8 cellular contexts compared by ENCODE assay signal in the genomic region with DNA sequence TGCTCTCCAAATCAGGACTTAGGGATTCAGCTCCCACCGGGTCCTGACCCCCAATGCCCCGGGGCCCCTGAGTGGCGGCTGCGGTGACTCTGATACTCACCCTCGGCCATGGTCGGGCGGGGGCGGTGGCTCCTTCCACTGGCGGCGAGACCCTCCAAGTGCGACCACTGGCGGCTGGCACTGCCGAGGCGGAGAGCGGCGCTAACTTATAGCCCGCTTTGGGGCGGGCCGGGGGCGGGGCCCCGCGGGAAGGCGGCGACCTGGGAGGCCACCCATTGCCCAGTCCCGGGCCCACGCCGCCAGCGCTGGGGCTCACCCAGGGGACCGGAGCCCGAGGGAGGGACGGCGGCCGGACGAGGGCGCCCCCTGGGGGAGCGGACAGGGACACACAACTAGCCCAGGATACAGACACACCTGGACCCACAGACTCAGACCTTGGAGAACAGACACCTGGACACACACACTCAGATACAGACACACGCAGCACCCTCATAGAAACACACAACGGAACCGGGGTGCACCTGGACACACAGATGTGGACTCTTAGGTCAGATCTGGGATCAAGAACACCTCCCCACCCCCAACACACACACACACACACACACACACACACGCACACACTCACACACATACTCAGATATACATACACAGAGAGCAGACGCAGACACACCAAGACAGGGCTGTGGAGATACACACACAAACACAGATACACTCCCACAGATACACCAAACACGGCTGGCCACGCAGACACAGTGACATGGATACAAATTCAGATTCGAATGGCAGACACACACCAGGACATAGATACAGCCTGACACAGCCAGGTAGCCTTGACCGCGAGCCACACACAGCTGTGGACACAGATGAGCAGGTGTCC. TPM values are rescaled to one million over a fixed set of nuclear protein-coding genes. Genes with fewer than 3 reads are reported as not detected.
A peak's percentile ranks its signal among the peaks of the same experiment; 100 is the strongest.
DNase-seq lines count a peak whose midpoint lies in the region; TF ChIP-seq lines count a peak whose summit lies in the region.

Gene TGM2 (minus strand): TSS at position 182 of the 877 bp plus-strand sequence. CDS start 72 bp downstream, at position 110.

- H3K27me3 ChIP-seq in GM23248 (replicated peaks; ENCODE audit: insufficient read depth), result no peaks in the 10 kb centered on the region
- H3K27me3 ChIP-seq in liver (ENCODE audit: control insufficient read depth in 4 of 4, insufficient read depth in 4 of 4, low read length in 3 of 4), result no peaks in the 10 kb centered on the region

- peaks cover 27% of the 10 kb centered on the region for H3F3A ChIP-seq in GM23248 (ENCODE audit: insufficient read depth)

- no peaks in the 10 kb centered on the region for H3K36me3 ChIP-seq in GM23248 (ENCODE audit: low read depth)
- peaks cover 2 to 17% (median 5%) of the 10 kb centered on the region in 4 donors for H3K36me3 ChIP-seq in liver (ENCODE audit: control insufficient read depth in 4 of 4, insufficient read depth in 3 of 4, low read depth in 1 of 4, low read length in 3 of 4)

- H3K27ac ChIP-seq in GM23248 (no peak within 1 kb of the TSS), liver (ENCODE audit: low read depth in 1 of 2, low read length in 2 of 2) (peak within 1 kb of the TSS; percentile 69 to 79)

- H3K4me2 ChIP-seq in GM23248 (ENCODE audit: unreplicated experiment), result peak within 1 kb of the TSS; percentile 69

- TF ChIP-seq CTCF in WI38 (IDR thresholded peaks at IDR 0.05; ENCODE audit: low read depth, low read length) (peak; percentile 80), liver (IDR thresholded peaks at IDR 0.05; ENCODE audit: low read depth, low read length, missing input control) (peak; percentile 95)

- H2AFZ ChIP-seq in GM23248, result peak within 1 kb of the TSS; percentile 70; the same call in 1 of the 2 replicates

- DNase-seq in DMS53 treated with DMSO at 0.1 percent for 48 hours (lab: John Stamatoyannopoulos, UW; ENCODE audit: unreplicated experiment) (peak; percentile 87), GM23248 (peak; percentile 78), NCI-H1092 treated with DMSO at 0.1 percent for 48 hours (lab: John Stamatoyannopoulos, UW) (peak; percentile 37), dermis microvascular lymphatic vessel endothelial cell (ENCODE audit: low read depth in 2 of 2) (peak in 1 of 2 donors; percentile 92), DMS79 treated with DMSO at 0.1 percent for 48 hours (lab: John Stamatoyannopoulos, UW) (no peak)
- DNase-seq in stimulated activated CD8-positive, alpha-beta memory T cell treated with anti-CD3 and anti-CD28 coated beads, Interleukin-12 subunit alpha, Interleukin-12 subunit beta, amount 100 ng/mL, for 24 hours (ENCODE audit: extremely low read depth), result peak; percentile 24

- H4K20me1 ChIP-seq in GM23248 (ENCODE audit: insufficient read depth), result no peaks in the 10 kb centered on the region

- H3K4me3 ChIP-seq in GM23248, result peak within 1 kb of the TSS; percentile 64
- peak within 1 kb of the TSS; percentile 58 for H3K4me3 ChIP-seq in WI38 (ENCODE audit: low read depth, low read length)
- H3K4me3 ChIP-seq in liver (ENCODE audit: low read depth in 1 of 3, low read length in 3 of 3), result peak within 1 kb of the TSS; percentile 66 to 98 (median 71)

- in situ Hi-C loops in GM23248 (cut with MboI), result loop anchor here (10.0 kb wide), 1 partner anchor 91 kb away; no protein-coding TSS in a partner anchor

- WGBS in GM23248 (ENCODE audit: low coverage in 1 of 2, low lambda C conversion rate in 2 of 2, missing lambda C conversion rate in 2 of 2), 2 experiments, result 18 to 21% methylated on average over 33 to 41 of the region's 46 CpGs
- WGBS in liver, result 11% methylated on average over 46 of the region's 46 CpGs

- peak; percentile 87 to 90 for TF ChIP-seq RAD21 in liver (IDR thresholded peaks at IDR 0.05)

- peak within 1 kb of the TSS; percentile 32; the same call in 1 of the 2 replicates for H3K9ac ChIP-seq in GM23248
- H3K9ac ChIP-seq in liver (ENCODE audit: low read depth in 1 of 2, low read length in 2 of 2), result peak within 1 kb of the TSS; percentile 51 to 80

- H3K4me1 ChIP-seq in GM23248 (ENCODE audit: insufficient read depth) (peaks cover 18% of the 10 kb centered on the region), liver (ENCODE audit: control insufficient read depth in 4 of 4, insufficient read depth in 4 of 4, low read length in 3 of 4) (peaks cover 7 to 74% (median 47%) of the 10 kb centered on the region in 4 donors)

- no peaks in the 10 kb centered on the region for H3K79me2 ChIP-seq in GM23248 (ENCODE audit: insufficient read depth)

- H3K9me2 ChIP-seq in GM23248 (ENCODE audit: insufficient read depth), result no peaks in the 10 kb centered on the region

- no peaks in the 10 kb centered on the region for H3K9me3 ChIP-seq in GM23248 (ENCODE audit: low read depth)
- no peaks in the 10 kb centered on the region for H3K9me3 ChIP-seq in liver (ENCODE audit: control insufficient read depth in 4 of 4, low read length in 3 of 4)

TF ChIP-seq in liver, 16 proteins besides CTCF, POLR2A, EP300 and RAD21:
- TF ChIP-seq TAF1 (conservative IDR thresholded peaks at IDR 0.05), result no peak
- TF ChIP-seq, protein P1, sequence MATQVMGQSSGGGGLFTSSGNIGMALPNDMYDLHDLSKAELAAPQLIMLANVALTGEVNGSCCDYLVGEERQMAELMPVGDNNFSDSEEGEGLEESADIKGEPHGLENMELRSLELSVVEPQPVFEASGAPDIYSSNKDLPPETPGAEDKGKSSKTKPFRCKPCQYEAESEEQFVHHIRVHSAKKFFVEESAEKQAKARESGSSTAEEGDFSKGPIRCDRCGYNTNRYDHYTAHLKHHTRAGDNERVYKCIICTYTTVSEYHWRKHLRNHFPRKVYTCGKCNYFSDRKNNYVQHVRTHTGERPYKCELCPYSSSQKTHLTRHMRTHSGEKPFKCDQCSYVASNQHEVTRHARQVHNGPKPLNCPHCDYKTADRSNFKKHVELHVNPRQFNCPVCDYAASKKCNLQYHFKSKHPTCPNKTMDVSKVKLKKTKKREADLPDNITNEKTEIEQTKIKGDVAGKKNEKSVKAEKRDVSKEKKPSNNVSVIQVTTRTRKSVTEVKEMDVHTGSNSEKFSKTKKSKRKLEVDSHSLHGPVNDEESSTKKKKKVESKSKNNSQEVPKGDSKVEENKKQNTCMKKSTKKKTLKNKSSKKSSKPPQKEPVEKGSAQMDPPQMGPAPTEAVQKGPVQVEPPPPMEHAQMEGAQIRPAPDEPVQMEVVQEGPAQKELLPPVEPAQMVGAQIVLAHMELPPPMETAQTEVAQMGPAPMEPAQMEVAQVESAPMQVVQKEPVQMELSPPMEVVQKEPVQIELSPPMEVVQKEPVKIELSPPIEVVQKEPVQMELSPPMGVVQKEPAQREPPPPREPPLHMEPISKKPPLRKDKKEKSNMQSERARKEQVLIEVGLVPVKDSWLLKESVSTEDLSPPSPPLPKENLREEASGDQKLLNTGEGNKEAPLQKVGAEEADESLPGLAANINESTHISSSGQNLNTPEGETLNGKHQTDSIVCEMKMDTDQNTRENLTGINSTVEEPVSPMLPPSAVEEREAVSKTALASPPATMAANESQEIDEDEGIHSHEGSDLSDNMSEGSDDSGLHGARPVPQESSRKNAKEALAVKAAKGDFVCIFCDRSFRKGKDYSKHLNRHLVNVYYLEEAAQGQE (IDR thresholded peaks at IDR 0.05), result peak; percentile 92
- TF ChIP-seq YY1 (IDR thresholded peaks at IDR 0.05), result peak; percentile 28
- peak in 1 of 2 donors; percentile 74 for TF ChIP-seq EGR1 (IDR thresholded peaks at IDR 0.05; ENCODE audit: low read depth in 2 of 2)
- no peak for TF ChIP-seq FOXA1 (IDR thresholded peaks at IDR 0.05)
- TF ChIP-seq GABPA (IDR thresholded peaks at IDR 0.05 in 1 of 2, conservative IDR thresholded peaks at IDR 0.05 in 1 of 2), result no peak
- TF ChIP-seq SP1 (IDR thresholded peaks at IDR 0.05), result peak; percentile 39
- peak; percentile 39 for TF ChIP-seq NR2F2 (IDR thresholded peaks at IDR 0.05)
- TF ChIP-seq RXRA (IDR thresholded peaks at IDR 0.05), result peak in 1 of 2 donors; percentile 24
- TF ChIP-seq HNF4A (conservative IDR thresholded peaks at IDR 0.05), result peak in 1 of 2 donors; percentile 11
- TF ChIP-seq, protein P2, sequence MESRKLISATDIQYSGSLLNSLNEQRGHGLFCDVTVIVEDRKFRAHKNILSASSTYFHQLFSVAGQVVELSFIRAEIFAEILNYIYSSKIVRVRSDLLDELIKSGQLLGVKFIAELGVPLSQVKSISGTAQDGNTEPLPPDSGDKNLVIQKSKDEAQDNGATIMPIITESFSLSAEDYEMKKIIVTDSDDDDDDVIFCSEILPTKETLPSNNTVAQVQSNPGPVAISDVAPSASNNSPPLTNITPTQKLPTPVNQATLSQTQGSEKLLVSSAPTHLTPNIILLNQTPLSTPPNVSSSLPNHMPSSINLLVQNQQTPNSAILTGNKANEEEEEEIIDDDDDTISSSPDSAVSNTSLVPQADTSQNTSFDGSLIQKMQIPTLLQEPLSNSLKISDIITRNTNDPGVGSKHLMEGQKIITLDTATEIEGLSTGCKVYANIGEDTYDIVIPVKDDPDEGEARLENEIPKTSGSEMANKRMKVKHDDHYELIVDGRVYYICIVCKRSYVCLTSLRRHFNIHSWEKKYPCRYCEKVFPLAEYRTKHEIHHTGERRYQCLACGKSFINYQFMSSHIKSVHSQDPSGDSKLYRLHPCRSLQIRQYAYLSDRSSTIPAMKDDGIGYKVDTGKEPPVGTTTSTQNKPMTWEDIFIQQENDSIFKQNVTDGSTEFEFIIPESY (IDR thresholded peaks at IDR 0.05), result no peak

RNA-seq across cellular contexts. Expression of gene TGM2, which starts in this region (rescaled TPM):
- total RNA-seq in GM23248 (2014; rRNA removed; shearing (Covaris generic)), result 311 and 339 TPM in 2 replicates
- 254 and 269 TPM in 2 replicates for polyA plus RNA-seq in GM23248 (2016; fragmentation: Nextera tagmentation; extraction: Ambion mirVana)
- 408 and 561 TPM in 2 replicates for total RNA-seq in dermis microvascular lymphatic vessel endothelial cell
- total RNA-seq in liver, result 100 to 1,000 TPM; 120 to 260 TPM
- 100 to 1,000 TPM; 106 to 375 TPM for polyA plus RNA-seq in liver
